ENCODE assay signal across 8 cellular contexts in the genomic region with DNA sequence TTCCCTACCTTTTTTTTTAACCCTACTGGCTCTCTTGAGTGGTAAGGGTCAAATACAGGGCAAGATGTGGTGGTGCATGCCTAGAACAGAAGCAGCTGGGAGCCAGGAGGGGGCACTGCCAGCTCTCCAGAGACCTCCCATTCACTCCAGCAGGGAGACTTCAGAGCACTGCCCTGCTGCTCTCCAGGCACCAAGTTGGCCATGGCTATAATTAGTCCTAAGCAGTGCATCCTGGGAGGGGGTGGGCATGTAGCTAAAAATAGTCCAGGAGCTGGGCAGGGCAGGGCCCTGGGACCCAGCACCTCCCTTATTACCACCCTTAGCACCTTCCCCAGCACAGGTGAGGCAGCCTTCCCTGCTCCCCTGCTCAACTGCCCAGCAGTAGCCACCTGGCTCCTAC. TPM values are rescaled to one million over a fixed set of nuclear protein-coding genes. Genes with fewer than 3 reads are reported as not detected.
DNase-seq lines count a peak whose midpoint lies in the region; ATAC-seq and TF ChIP-seq lines count a peak whose summit lies in the region.

No MANE protein-coding gene starts in this region.

- peak overlapping the region; percentile 54; the same call in 1 of the 2 replicates for H3K4me2 ChIP-seq in PC-9

- DNase-seq in AG04449 (ENCODE audit: low read depth, low spot score) (no peak), GM10248 (ENCODE audit: extremely low spot score) (no peak), PC-9 (no peak), globus pallidus (ENCODE audit: low spot score) (peak; percentile 59), RWPE1 (ENCODE audit: low spot score) (no peak), aorta (no peak), hippocampal formation (lab: John Stamatoyannopoulos, UW) (no peak)

- TF ChIP-seq CTCF in AG04449 (IDR thresholded peaks at IDR 0.05; ENCODE audit: insufficient read depth, low read length, missing control alignments): peak; percentile 49
- TF ChIP-seq CTCF in GM10248 (IDR thresholded peaks at IDR 0.05; ENCODE audit: control extremely low read depth, extremely low read depth, low read depth, missing control alignments): peak; percentile 21
- no peak; the same call in 1 of the 2 replicates for TF ChIP-seq CTCF in PC-9 (conservative IDR thresholded peaks at IDR 0.05)
- no peak for TF ChIP-seq CTCF in RWPE1 (conservative IDR thresholded peaks at IDR 0.05; ENCODE audit: low read depth)

- CTCF ChIA-PET in AG04449 (lab: Yijun Ruan, JAX) (interaction anchor here (0.7 to 12.9 kb wide), 13 partner anchors 11 to 474 kb away, joined by 3 to 210 read pairs (median 6); a partner anchor contains a TSS), GM10248 (lab: Yijun Ruan, JAX) (interaction anchor here (1.3 to 7.0 kb wide), 11 partner anchors 8 to 309 kb away, joined by 3 to 80 read pairs (median 21); a partner anchor contains a TSS), PC-9 (lab: Charles Lee) (no interaction called here), RWPE1 (lab: Yijun Ruan, JAX) (interaction anchor here (0.6 to 1.8 kb wide), 4 partner anchors 11 to 442 kb away, joined by 3 to 11 read pairs (median 4); no protein-coding TSS in a partner anchor)

- peaks cover 11% of the 10 kb centered on the region; the same call in 1 of the 2 replicates for H3F3A ChIP-seq in PC-9 (ENCODE audit: insufficient read depth, low read depth)

- H3K4me1 ChIP-seq in PC-9 (replicated peaks; ENCODE audit: insufficient read depth) (peaks cover 47% of the 10 kb centered on the region), aorta (ENCODE audit: control insufficient read depth in 1 of 2, insufficient read depth in 2 of 2, low read length in 2 of 2) (no peaks in the 10 kb centered on the region)

- POLR2A ChIA-PET in AG04449 (lab: Yijun Ruan, JAX): no interaction called here
- POLR2A ChIA-PET in GM10248 (lab: Yijun Ruan, JAX): no interaction called here
- POLR2A ChIA-PET in PC-9 (lab: Charles Lee; ENCODE audit: unreplicated experiment): interaction anchor here (0.5 kb wide), 1 partner anchor 44 kb away, joined by 4 read pairs; no protein-coding TSS in a partner anchor
- POLR2A ChIA-PET in RWPE1 (lab: Yijun Ruan, JAX; ENCODE audit: low non-redundant PET): no interaction called here

- H2AFZ ChIP-seq in PC-9: no peak overlapping the region

- H3K36me3 ChIP-seq in PC-9 (ENCODE audit: low read depth) (no peaks in the 10 kb centered on the region), aorta (ENCODE audit: control insufficient read depth in 1 of 2, insufficient read depth in 2 of 2, low read length in 1 of 2) (no peaks in the 10 kb centered on the region)

- H3K27ac ChIP-seq in PC-9 (no peak overlapping the region), RWPE1 (no peak overlapping the region), aorta (ENCODE audit: low read depth in 1 of 2, low read length in 2 of 2) (no peak overlapping the region)

- H3K27me3 ChIP-seq in PC-9 (ENCODE audit: insufficient read depth, low read depth): no peaks in the 10 kb centered on the region
- H3K27me3 ChIP-seq in aorta (ENCODE audit: control insufficient read depth in 1 of 2, insufficient read depth in 2 of 2, low read length in 1 of 2): no peaks in the 10 kb centered on the region

- no peaks in the 10 kb centered on the region for H3K9me2 ChIP-seq in PC-9 (ENCODE audit: insufficient read depth)

- ATAC-seq in HG02938 (IDR thresholded peaks at IDR 0.05; ENCODE audit: unreplicated experiment) (no peak), aorta (ENCODE audit: low FRiP score) (no peak)

- H4K20me1 ChIP-seq in PC-9 (ENCODE audit: insufficient read depth): no peaks in the 10 kb centered on the region

- intact Hi-C loops in PC-9 (cut with micrococcal nuclease; ENCODE audit: unreplicated experiment): no loop called here
- intact Hi-C loops in aorta (cut with DNase I): no loop called here

- no TSS peak for BruUV-seq in PC-9 (replicated peaks; lab: Mats Ljungman, UMichigan)

- H3K79me2 ChIP-seq in PC-9 (ENCODE audit: low read depth): no peaks in the 10 kb centered on the region

- no peaks in the 10 kb centered on the region for H3K9me3 ChIP-seq in PC-9 (ENCODE audit: insufficient read depth, low read depth)
- H3K9me3 ChIP-seq in aorta (ENCODE audit: control insufficient read depth, low read length): no peaks in the 10 kb centered on the region

- H3K4me3 ChIP-seq in AG04449 (ENCODE audit: low read depth, low read length) (no peak overlapping the region), PC-9 (no peak overlapping the region), aorta (ENCODE audit: low read length in 2 of 2) (no peak overlapping the region)

RNA-seq across cellular contexts. Expression of a gene that starts 3.5 kb away (rescaled TPM):
- total RNA-seq in PC-9 (2021) (35.0 and 52.1 TPM in 2 replicates), aorta (10 to 100 TPM in 1 of 2 donors, 1 to 10 TPM in 1; 9.9 to 12.3 TPM)
- 10 to 100 TPM in 1 of 2 donors, 1 to 10 TPM in 1; 2.9 to 51.6 TPM for polyA plus RNA-seq in aorta

RNA-seq across cellular contexts. Expression of a gene that starts 26.3 kb away (rescaled TPM):
- 28.4 and 43.2 TPM in 2 replicates for total RNA-seq in PC-9 (2021)
- 10 to 100 TPM in 1 of 2 donors, 1 to 10 TPM in 1; 5.7 to 19.7 TPM for total RNA-seq in aorta
- 10 to 100 TPM in 1 of 2 donors, under 1 TPM in 1; 0.88 to 10.1 TPM for polyA plus RNA-seq in aorta

RNA-seq across cellular contexts. Expression of a gene that starts 29.8 kb away (rescaled TPM):
- total RNA-seq in PC-9 (2021) (84.8 and 100 TPM in 2 replicates), aorta (10 to 100 TPM; 38.5 to 47.0 TPM)
- 10 to 100 TPM in 1 of 2 donors, 1 to 10 TPM in 1; 8.1 to 27.6 TPM for polyA plus RNA-seq in aorta

RNA-seq across cellular contexts. Expression of a gene that starts 50.8 kb away (rescaled TPM):
- total RNA-seq in PC-9 (2021): 46.9 and 68.8 TPM in 2 replicates
- 10 to 100 TPM; 31.7 to 34.4 TPM for total RNA-seq in aorta
- 100 to 1,000 TPM in 1 of 2 donors, 10 to 100 TPM in 1; 18.4 to 122 TPM for polyA plus RNA-seq in aorta

RNA-seq across cellular contexts. Expression of a gene that starts 52.4 kb away (rescaled TPM):
- total RNA-seq in PC-9 (2021): 12.9 and 14.8 TPM in 2 replicates
- 1 to 10 TPM; 6.2 to 9.8 TPM for total RNA-seq in aorta
- polyA plus RNA-seq in aorta: 1 to 10 TPM; 2.8 to 3.0 TPM

Comparison
In these comparisons a context has a peak if more than half of its experiments do, and no peak if none do; other contexts are left out.
1. CTCF ChIP-seq: peak in AG04449 (single experiment) and GM10248 (single experiment); none in PC-9 (single experiment) and RWPE1 (single experiment).